In the genomic region with DNA sequence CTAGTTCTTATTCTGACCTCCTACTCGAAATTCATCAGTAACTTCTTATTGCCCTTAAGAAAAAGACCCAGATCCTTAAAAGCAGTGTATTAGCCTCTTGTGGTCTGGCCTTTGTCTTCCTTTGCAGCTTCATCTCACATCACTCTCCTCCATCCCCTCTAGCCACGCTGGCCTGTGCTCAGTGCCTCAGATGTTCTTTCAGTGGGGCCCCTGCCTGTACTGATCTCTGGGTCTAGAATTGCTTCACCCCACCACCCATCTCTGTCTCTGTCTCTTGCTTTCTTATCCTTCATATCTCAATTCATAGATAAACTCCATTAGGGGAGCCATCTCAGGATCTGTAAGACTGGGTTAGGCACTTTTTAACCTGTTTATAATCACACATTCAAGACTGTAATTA, we compare ENCODE assay signal across 14 cellular contexts.
"Had no signal": no experiment of that assay in that cellular context is flagged by ENCODE, and none has a peak within 500 bp of the region (broad histone marks: within the 10 kb centered on the region; RNA-seq: fewer than 3 reads in every experiment).

No MANE protein-coding gene starts in this region.

- H3K27me3 ChIP-seq: heart left ventricle, stomach had no signal

- H3K79me2 ChIP-seq: parathyroid adenoma had no signal

- DNase-seq: activated CD4-positive, alpha-beta T cell treated with anti-CD3 and anti-CD28 coated beads for 48 hours; activated naive CD4-positive, alpha-beta T cell treated with Interleukin-2 at 50 U/mL for 16 hours; activated naive CD8-positive, alpha-beta T cell treated with anti-CD3 and anti-CD28 coated beads, Interleukin-2, amount 50 U/mL, for 24 hours; dermis blood vessel endothelial cell; heart left ventricle; kidney; left ventricle myocardium superior; stomach had no signal

- H3K36me3 ChIP-seq: heart left ventricle, stomach, thoracic aorta had no signal

- H3K4me1 Mint-ChIP-seq: activated naive CD8-positive, alpha-beta T cell treated with anti-CD3 and anti-CD28 coated beads, Interleukin-2, amount 50 U/mL, for 24 hours; neural crest cell had no signal

- H3K36me3 Mint-ChIP-seq: brain had no signal

- H3K4me1 ChIP-seq: heart left ventricle, parathyroid adenoma had no signal

- H3K27ac Mint-ChIP-seq: activated naive CD8-positive, alpha-beta T cell treated with anti-CD3 and anti-CD28 coated beads, Interleukin-2, amount 50 U/mL, for 24 hours; activated T-helper 1 cell treated with anti-CD3 and anti-CD28 coated beads, Interleukin-12 subunit alpha, Interleukin-12 subunit beta, Interleukin-2, Interleukin-4 antibody, amounts not matched to agents 30 ng/mL and 10 ng/mL and 1 ng/mL, durations not matched to agents 14 hours and 24 hours and 36 hours; T-helper 1 cell treated with Interleukin-12 subunit alpha and Interleukin-12 subunit beta and Interleukin-4 antibody, amounts not matched to agents 30 μg/mL and 1 μg/mL, for 36 hours had no signal

- H3K27me3 Mint-ChIP-seq: activated naive CD8-positive, alpha-beta T cell treated with anti-CD3 and anti-CD28 coated beads, Interleukin-2, amount 50 U/mL, for 24 hours had no signal

- FAIRE-seq: kidney had no signal

- H3K4me3 Mint-ChIP-seq: activated naive CD8-positive, alpha-beta T cell treated with anti-CD3 and anti-CD28 coated beads, Interleukin-2, amount 50 U/mL, for 24 hours; activated T-helper 1 cell treated with anti-CD3 and anti-CD28 coated beads, Interleukin-12 subunit alpha, Interleukin-12 subunit beta, Interleukin-2, Interleukin-4 antibody, amounts not matched to agents 30 ng/mL and 10 ng/mL and 1 ng/mL, durations not matched to agents 14 hours and 24 hours and 36 hours; brain; neural crest cell; T-helper 1 cell treated with Interleukin-12 subunit alpha and Interleukin-12 subunit beta and Interleukin-4 antibody, amounts not matched to agents 30 μg/mL and 1 μg/mL, for 36 hours had no signal

- H3K27ac ChIP-seq: parathyroid adenoma, stomach, thoracic aorta had no signal

- H3K4me3 ChIP-seq: heart left ventricle, stomach, thoracic aorta had no signal

- H3K9ac ChIP-seq: parathyroid adenoma had no signal

- H2AFZ ChIP-seq: parathyroid adenoma had no signal

- H3K9me3 ChIP-seq: stomach, thoracic aorta had no signal
